In the genomic region with DNA sequence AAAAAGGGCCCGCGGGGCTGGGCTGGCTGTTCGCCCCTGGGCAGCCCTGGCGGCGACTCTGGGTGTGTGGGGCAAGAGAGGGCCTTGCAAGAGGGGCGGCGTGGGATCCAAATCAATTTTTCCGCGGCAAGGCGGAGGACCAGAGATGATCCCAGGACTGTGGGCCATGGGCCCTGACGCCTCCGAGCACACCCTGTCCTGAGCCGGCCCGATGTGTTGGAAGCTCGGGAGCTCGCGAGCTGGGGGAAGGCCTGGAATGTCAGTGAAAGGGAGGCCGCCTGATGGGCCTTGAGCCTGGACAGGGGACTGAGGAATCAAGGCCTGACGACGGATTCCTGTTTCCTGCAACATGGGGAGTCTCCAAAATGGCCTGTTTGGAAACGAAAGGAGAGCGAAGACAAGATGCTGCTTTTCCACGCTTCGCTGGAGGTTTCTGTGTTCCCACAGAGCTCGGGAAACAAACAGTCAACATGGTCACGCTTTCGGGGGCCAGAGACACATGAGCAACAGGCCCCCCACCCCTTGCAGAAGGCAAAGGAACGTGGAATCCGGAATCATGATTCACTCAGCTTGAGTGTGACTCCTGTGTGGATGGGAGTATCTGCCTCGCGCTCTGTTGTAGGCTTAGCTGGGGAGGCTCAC, we compare ENCODE assay signal across 20 cellular contexts.
"Had no signal": no experiment of that assay in that cellular context is flagged by ENCODE, and none has a peak within 500 bp of the region (broad histone marks: within the 10 kb centered on the region; RNA-seq: fewer than 3 reads in every experiment).

No MANE protein-coding gene starts in this region.

- H3K4me1 ChIP-seq: left lung, neural progenitor cell, spleen, testis, vagina had no signal

- H3K27ac ChIP-seq: epithelial cell of prostate, heart right ventricle, left lung, neural progenitor cell, spleen, testis, vagina had no signal

- H3K4me3 Mint-ChIP-seq: activated naive CD8-positive, alpha-beta T cell treated with anti-CD3 and anti-CD28 coated beads for 36 hours; activated T-helper 17 cell treated with anti-CD3 and anti-CD28 coated beads, Interleukin-2, amount 50 U/mL, for 72 hours; neural progenitor cell; T-helper 2 cell treated with Interferon-gamma antibody and Interleukin-4, amounts not matched to agents 5 μg/mL and 100 μg/mL, for 36 hours; type B pancreatic cell had no signal

- ATAC-seq: activated T-helper 17 cell treated with anti-CD3 and anti-CD28 coated beads, Interleukin-2, amount 50 U/mL, for 72 hours; heart right ventricle; left lung; naive thymus-derived CD4-positive, alpha-beta T cell had no signal

- H3K9me3 Mint-ChIP-seq: activated T-helper 17 cell treated with anti-CD3 and anti-CD28 coated beads, Interleukin-2, amount 50 U/mL, for 72 hours; type B pancreatic cell had no signal

- H3K4me2 ChIP-seq: neural progenitor cell had no signal

- H3K4me3 ChIP-seq: heart right ventricle, left lung, lung, neural progenitor cell, spleen, testis, vagina had no signal

- H3K27me3 Mint-ChIP-seq: progenitor cell of endocrine pancreas, type B pancreatic cell had no signal

- H2AFZ ChIP-seq: neural progenitor cell had no signal

- H3K36me3 ChIP-seq: heart right ventricle, left lung, neural progenitor cell, spleen, vagina had no signal

- H3K4me1 Mint-ChIP-seq: activated naive CD8-positive, alpha-beta T cell treated with anti-CD3 and anti-CD28 coated beads for 36 hours; neural progenitor cell had no signal

- H3K27me3 ChIP-seq: neural progenitor cell, testis, vagina had no signal

- H3K27ac Mint-ChIP-seq: activated naive CD8-positive, alpha-beta T cell treated with anti-CD3 and anti-CD28 coated beads for 36 hours; activated T-helper 17 cell treated with anti-CD3 and anti-CD28 coated beads, Interleukin-2, amount 50 U/mL, for 72 hours; naive thymus-derived CD4-positive, alpha-beta T cell; neural progenitor cell; progenitor cell of endocrine pancreas; T-helper 2 cell treated with Interferon-gamma antibody and Interleukin-4, amounts not matched to agents 5 μg/mL and 100 μg/mL, for 36 hours; type B pancreatic cell had no signal

- H3K36me3 Mint-ChIP-seq: neural progenitor cell, type B pancreatic cell had no signal

- DNase-seq: activated naive CD4-positive, alpha-beta T cell treated with Interleukin-2 at 50 U/mL for 16 hours; activated naive CD8-positive, alpha-beta T cell treated with anti-CD3 and anti-CD28 coated beads for 36 hours; activated T-cell treated with anti-CD3 and anti-CD28 coated beads, Interleukin-2, amount 50 U/mL, for 1 hour; cerebellar nuclear complex; heart right ventricle; kidney glomerular epithelial cell; left lung; naive thymus-derived CD4-positive, alpha-beta T cell; spleen; stimulated activated CD4-positive, alpha-beta T cell treated with anti-CD3 and anti-CD28 coated beads, Interleukin-4, amount 100 ng/mL, for 1 hour; stimulated activated naive CD4-positive, alpha-beta T cell; testis had no signal
